16 cellular contexts compared by ENCODE assay signal in the genomic region with DNA sequence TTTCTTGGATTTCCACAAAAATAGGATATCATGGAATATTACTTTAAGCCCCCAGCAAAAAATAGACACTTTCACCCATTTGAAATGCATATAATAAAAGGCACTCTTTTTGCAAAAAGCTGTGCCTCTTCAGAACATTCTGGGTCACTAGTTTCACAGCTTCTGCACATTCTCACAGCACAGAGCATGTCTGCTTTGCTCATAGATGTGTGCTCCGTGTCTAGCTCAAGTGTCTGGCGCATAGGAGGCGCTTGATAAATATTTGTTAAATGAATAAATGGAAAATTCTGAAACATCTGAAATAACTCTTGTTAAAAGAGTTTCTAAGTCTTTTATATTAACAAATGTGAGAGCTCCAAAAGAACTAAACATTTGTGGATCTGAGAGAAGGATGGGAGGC.
DNase-seq lines count a peak whose midpoint lies in the region; ATAC-seq and TF ChIP-seq lines count a peak whose summit lies in the region.
"Had no signal": no experiment of that assay in that cellular context is flagged by ENCODE, and none has a peak within 500 bp of the region (broad histone marks: within the 10 kb centered on the region; RNA-seq: fewer than 3 reads in every experiment).

No MANE protein-coding gene starts in this region.

- H3K27ac Mint-ChIP-seq in T-helper 17 cell: no peak overlapping the region
- H3K27ac Mint-ChIP-seq: CD4-positive, alpha-beta T cell had no signal

- H3K4me1 ChIP-seq in GM23248 (ENCODE audit: insufficient read depth): peaks cover 12% of the 10 kb centered on the region
- peaks cover 9 to 34% of the 10 kb centered on the region in 2 donors for H3K4me1 ChIP-seq in thoracic aorta (ENCODE audit: control insufficient read depth in 1 of 2, low read depth in 2 of 2)
- H3K4me1 ChIP-seq: BE2C, HAP-1 had no signal

- 50 to 55% methylated on average over 3 of the region's 3 CpGs for WGBS in GM23248 (ENCODE audit: low coverage in 1 of 2, low lambda C conversion rate in 2 of 2, missing lambda C conversion rate in 2 of 2), 2 experiments

- no peaks in the 10 kb centered on the region for H3K36me3 Mint-ChIP-seq in T-helper 17 cell (ENCODE audit: low read depth)

- in situ Hi-C loops in GM23248 (cut with MboI): no loop called here

- no peak overlapping the region for H3K4me2 ChIP-seq in GM23248 (ENCODE audit: unreplicated experiment)

- peaks cover 5% of the 10 kb centered on the region for H3K4me1 Mint-ChIP-seq in T-helper 17 cell

- DNase-seq in GM23248 (peak; percentile 12), mucosa of gallbladder (ENCODE audit: low spot score) (peak; percentile 24), thoracic aorta (ENCODE audit: low spot score) (no peak), T-helper 17 cell (no peak), RWPE1 (ENCODE audit: low spot score) (no peak), cerebellar cortex (ENCODE audit: low spot score) (no peak)
- DNase-seq: ACHN; BE2C; Caco-2; CD4-positive, alpha-beta T cell; DMS153; DMS79; GF-D8 had no signal

- no peaks in the 10 kb centered on the region for H3K79me2 ChIP-seq in GM23248 (ENCODE audit: insufficient read depth)

- no peak overlapping the region for H3K9ac ChIP-seq in GM23248

- CTCF ChIA-PET in RWPE1 (lab: Yijun Ruan, JAX): no interaction called here

- no peaks in the 10 kb centered on the region for H3K9me2 ChIP-seq in GM23248 (ENCODE audit: insufficient read depth)

- H3K36me3 ChIP-seq in GM23248 (ENCODE audit: low read depth) (no peaks in the 10 kb centered on the region), thoracic aorta (no peaks in the 10 kb centered on the region)
- H3K36me3 ChIP-seq: BE2C, HAP-1 had no signal

- H3K4me3 Mint-ChIP-seq in T-helper 17 cell: no peak overlapping the region
- H3K4me3 Mint-ChIP-seq: CD4-positive, alpha-beta T cell had no signal

- H3K27me3 ChIP-seq in GM23248 (replicated peaks; ENCODE audit: insufficient read depth) (no peaks in the 10 kb centered on the region), thoracic aorta (replicated peaks; ENCODE audit: insufficient read depth) (no peaks in the 10 kb centered on the region)
- H3K27me3 ChIP-seq: BE2C had no signal

- POLR2A ChIA-PET in RWPE1 (lab: Yijun Ruan, JAX; ENCODE audit: low non-redundant PET): no interaction called here

- TF ChIP-seq CTCF in thoracic aorta (IDR thresholded peaks at IDR 0.05) (no peak), RWPE1 (conservative IDR thresholded peaks at IDR 0.05; ENCODE audit: low read depth) (no peak)

- no peak overlapping the region for H3K4me3 ChIP-seq in GM23248
- H3K4me3 ChIP-seq in thoracic aorta: no peak overlapping the region
- H3K4me3 ChIP-seq: GM12878, HAP-1 had no signal

- H3K9me3 ChIP-seq in GM23248 (ENCODE audit: low read depth) (no peaks in the 10 kb centered on the region), thoracic aorta (no peaks in the 10 kb centered on the region), T-helper 17 cell (ENCODE audit: control insufficient read depth, low read length, poor library complexity, severe bottlenecking) (no peaks in the 10 kb centered on the region)
- H3K9me3 ChIP-seq: BE2C, HAP-1 had no signal

- peaks cover 5% of the 10 kb centered on the region; the same call in 1 of the 2 replicates for H3F3A ChIP-seq in GM23248 (ENCODE audit: insufficient read depth)

- H3K27ac ChIP-seq in GM23248: no peak overlapping the region
- peak overlapping the region; percentile 6 to 45 for H3K27ac ChIP-seq in thoracic aorta
- no peak overlapping the region for H3K27ac ChIP-seq in RWPE1
- H3K27ac ChIP-seq: C4-2B had no signal

- H4K20me1 ChIP-seq in GM23248 (ENCODE audit: insufficient read depth): no peaks in the 10 kb centered on the region

- peaks cover 5% of the 10 kb centered on the region for H3K27me3 Mint-ChIP-seq in T-helper 17 cell
- H3K27me3 Mint-ChIP-seq: CD4-positive, alpha-beta T cell had no signal

- ATAC-seq in thoracic aorta (ENCODE audit: insufficient number of reproducible peaks, low FRiP score, low read depth): no peak
- no peak for ATAC-seq in T-helper 17 cell
- ATAC-seq: GM12878 had no signal

- no peak overlapping the region for H2AFZ ChIP-seq in GM23248

Comparison
In these comparisons a context has a peak if more than half of its experiments do, and no peak if none do; other contexts are left out.
1. DNase-seq: peak in GM23248 (single experiment) and mucosa of gallbladder (single experiment); none in thoracic aorta (single experiment), T-helper 17 cell (0 of 3), RWPE1 (single experiment) and cerebellar cortex (single experiment).
2. H3K27ac ChIP-seq: peak in thoracic aorta (2 of 2); none in GM23248 (single experiment) and RWPE1 (single experiment).